Comparison of ENCODE assay signal across 1 cellular context in genomic region chr9:122912964-122913673, GRCh38.
A peak's percentile ranks its signal among the peaks of the same experiment; 100 is the strongest.
TF ChIP-seq lines count a peak whose summit lies in the region.

TSS of gene ZBTB6 (minus strand) at chr9:122913323. CDS start at chr9:122912072, 1,251 bp downstream.

TF ChIP-seq in HepG2, 621 proteins besides CTCF, POLR2A, EP300 and RAD21 (continued from another document and continues in another):
- peak; percentile 44; the same call in 1 of the 2 replicates for TF ChIP-seq ZNF280B (CRISPR knock-in tag; IDR thresholded peaks at IDR 0.05; ENCODE audit: borderline replicate concordance)
- TF ChIP-seq ZNF609 (CRISPR knock-in tag; IDR thresholded peaks at IDR 0.05; ENCODE audit: borderline replicate concordance), result no peak; the same call in 1 of the 2 replicates
- no peak for TF ChIP-seq ZNF678 (CRISPR knock-in tag; IDR thresholded peaks at IDR 0.05)
- TF ChIP-seq HNF1B (CRISPR knock-in tag; IDR thresholded peaks at IDR 0.05), result 0 out of 2 replicates have a peak, but pooled peaks have one; percentile 36
- TF ChIP-seq THRA (CRISPR knock-in tag; IDR thresholded peaks at IDR 0.05; ENCODE audit: borderline replicate concordance), result 0 out of 2 replicates have a peak, but pooled peaks have one; percentile 13
- TF ChIP-seq ZNF782 (CRISPR knock-in tag; IDR thresholded peaks at IDR 0.05; ENCODE audit: borderline replicate concordance), result no peak; the same call in 1 of the 2 replicates
- TF ChIP-seq CENPT (CRISPR knock-in tag; IDR thresholded peaks at IDR 0.05; ENCODE audit: low read depth), result no peak
- no peak for TF ChIP-seq GPN1 (CRISPR knock-in tag; IDR thresholded peaks at IDR 0.05; ENCODE audit: borderline replicate concordance)
- TF ChIP-seq FOXA3 (CRISPR knock-in tag; IDR thresholded peaks at IDR 0.05), result no peak; the same call in 1 of the 2 replicates
- no peak for TF ChIP-seq ZNF124 (CRISPR knock-in tag; IDR thresholded peaks at IDR 0.05)
- peak; percentile 56; the same call in 1 of the 2 replicates for TF ChIP-seq ZMYM4 (CRISPR knock-in tag; IDR thresholded peaks at IDR 0.05)
- no peak for TF ChIP-seq SETDB1 (CRISPR knock-in tag; IDR thresholded peaks at IDR 0.05; ENCODE audit: borderline replicate concordance)
- TF ChIP-seq ZNF891 (CRISPR knock-in tag; IDR thresholded peaks at IDR 0.05), result peak; percentile 56
- no peak for TF ChIP-seq SSRP1 (CRISPR knock-in tag; IDR thresholded peaks at IDR 0.05)
- TF ChIP-seq KAT2B (IDR thresholded peaks at IDR 0.05; ENCODE audit: borderline replicate concordance, low read depth, low read length), result no peak
- TF ChIP-seq ERF (CRISPR knock-in tag; IDR thresholded peaks at IDR 0.05), result peak; percentile 44; the same call in 1 of the 2 replicates
- TF ChIP-seq HES4 (CRISPR knock-in tag; IDR thresholded peaks at IDR 0.05; ENCODE audit: borderline replicate concordance), result no peak
- TF ChIP-seq ZNF430 (CRISPR knock-in tag; IDR thresholded peaks at IDR 0.05), result no peak; the same call in 1 of the 2 replicates
- no peak for TF ChIP-seq ZNF552 (CRISPR knock-in tag; IDR thresholded peaks at IDR 0.05; ENCODE audit: borderline replicate concordance)
- TF ChIP-seq ZNF253 (CRISPR knock-in tag; IDR thresholded peaks at IDR 0.05; ENCODE audit: borderline replicate concordance), result no peak
- no peak for TF ChIP-seq KLF13 (CRISPR knock-in tag; IDR thresholded peaks at IDR 0.05)
- TF ChIP-seq ZNF709 (CRISPR knock-in tag; IDR thresholded peaks at IDR 0.05), result no peak
- TF ChIP-seq MEIS2 (CRISPR knock-in tag; IDR thresholded peaks at IDR 0.05), result 0 out of 2 replicates have a peak, but pooled peaks have one; percentile 19
- TF ChIP-seq CBX1 (IDR thresholded peaks at IDR 0.05; ENCODE audit: low read depth), result peak; percentile 23
- no peak for TF ChIP-seq FOXK2 (IDR thresholded peaks at IDR 0.05)
- TF ChIP-seq SKI (IDR thresholded peaks at IDR 0.05; ENCODE audit: partially characterized antibody), result no peak
- no peak for TF ChIP-seq FOXA1 (IDR thresholded peaks at IDR 0.05)
- TF ChIP-seq FOXA1 (CRISPR knock-in tag; IDR thresholded peaks at IDR 0.05), result no peak
- TF ChIP-seq ZBTB7A (CRISPR knock-in tag; IDR thresholded peaks at IDR 0.05), result no peak
- TF ChIP-seq ZNF484 (CRISPR knock-in tag; IDR thresholded peaks at IDR 0.05; ENCODE audit: borderline replicate concordance, low read depth), result no peak
- no peak for TF ChIP-seq ELK4 (CRISPR knock-in tag; IDR thresholded peaks at IDR 0.05; ENCODE audit: borderline replicate concordance)
- TF ChIP-seq KAT7 (CRISPR knock-in tag; IDR thresholded peaks at IDR 0.05; ENCODE audit: borderline replicate concordance), result no peak
- TF ChIP-seq CREBL2 (CRISPR knock-in tag; IDR thresholded peaks at IDR 0.05; ENCODE audit: borderline replicate concordance), result no peak
- no peak for TF ChIP-seq BCL3 (CRISPR knock-in tag; IDR thresholded peaks at IDR 0.05)
- no peak for TF ChIP-seq CBFB (CRISPR knock-in tag; IDR thresholded peaks at IDR 0.05)
- TF ChIP-seq ZNF232 (CRISPR knock-in tag; IDR thresholded peaks at IDR 0.05; ENCODE audit: borderline replicate concordance), result no peak; the same call in 1 of the 2 replicates
- no peak for TF ChIP-seq FOXO1 (CRISPR knock-in tag; IDR thresholded peaks at IDR 0.05)
- 0 out of 2 replicates have a peak, but pooled peaks have one; percentile 77 for TF ChIP-seq ZNF761 (CRISPR knock-in tag; conservative IDR thresholded peaks at IDR 0.05)
- no peak for TF ChIP-seq NCOA5 (CRISPR knock-in tag; IDR thresholded peaks at IDR 0.05)
- no peak for TF ChIP-seq HOXA7 (CRISPR knock-in tag; IDR thresholded peaks at IDR 0.05)
- peak; percentile 71 for TF ChIP-seq BORCS8-MEF2B (CRISPR knock-in tag; IDR thresholded peaks at IDR 0.05)
- no peak for TF ChIP-seq ZNF33A (CRISPR knock-in tag; IDR thresholded peaks at IDR 0.05; ENCODE audit: borderline replicate concordance)
- peak; percentile 33; the same call in 1 of the 2 replicates for TF ChIP-seq ZNF160 (CRISPR knock-in tag; IDR thresholded peaks at IDR 0.05)
- peak; percentile 48; the same call in 1 of the 2 replicates for TF ChIP-seq HCFC1 (IDR thresholded peaks at IDR 0.05; ENCODE audit: low read depth, low read length)
- TF ChIP-seq TRAFD1 (CRISPR knock-in tag; IDR thresholded peaks at IDR 0.05; ENCODE audit: borderline replicate concordance), result no peak
- no peak for TF ChIP-seq KLF9 (CRISPR knock-in tag; IDR thresholded peaks at IDR 0.05; ENCODE audit: low read depth)
- no peak for TF ChIP-seq GTF3A (CRISPR knock-in tag; conservative IDR thresholded peaks at IDR 0.05)
- TF ChIP-seq RERE (CRISPR knock-in tag; IDR thresholded peaks at IDR 0.05; ENCODE audit: low read depth), result no peak
